In the genomic region with DNA sequence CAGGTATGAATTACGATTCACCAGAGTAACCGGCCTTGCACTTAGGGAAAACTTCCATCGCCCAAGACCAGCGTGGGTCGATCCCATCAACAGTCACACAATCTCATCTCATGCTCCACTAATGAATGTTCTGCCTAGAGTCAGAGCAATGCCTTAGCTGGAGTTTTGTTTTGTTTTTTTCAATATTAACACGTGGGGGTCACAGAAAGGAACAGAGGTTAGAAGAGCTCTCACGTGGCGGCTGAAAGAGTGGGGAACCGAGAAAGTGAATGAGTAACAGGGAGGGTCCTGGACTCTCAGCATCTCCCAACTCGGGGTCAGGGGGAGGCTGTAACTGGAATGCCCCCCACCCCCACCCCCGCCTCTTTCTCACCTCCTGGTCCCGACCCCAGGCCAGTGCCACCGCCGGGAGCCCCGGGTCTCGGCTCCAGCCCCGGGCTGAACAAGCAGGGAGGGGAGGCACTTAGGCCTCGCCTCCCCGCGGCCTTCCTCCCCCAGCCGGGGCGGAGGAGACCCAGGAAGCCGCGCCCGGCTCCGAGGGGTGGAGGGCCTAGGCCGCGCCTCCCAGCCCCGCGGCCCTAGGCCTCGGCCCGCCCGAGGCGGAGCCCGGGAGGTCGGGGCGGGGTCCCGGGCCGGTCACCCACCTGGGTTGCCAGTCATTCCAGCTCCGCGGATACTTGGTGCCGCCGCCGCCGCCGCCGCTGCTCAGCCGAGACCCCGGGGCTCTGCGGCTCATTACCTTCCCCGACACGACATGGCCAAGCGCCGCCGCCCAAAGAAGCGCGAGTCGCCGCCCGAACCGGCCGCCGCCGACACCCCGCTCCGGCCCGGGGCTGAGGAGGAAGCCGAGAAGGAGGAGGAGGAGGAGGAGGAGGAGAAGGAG, we compare ENCODE assay signal across 8 cellular contexts. TPM values are rescaled to one million over a fixed set of nuclear protein-coding genes. Genes with fewer than 3 reads are reported as not detected.
A peak's percentile ranks its signal among the peaks of the same experiment; 100 is the strongest.
DNase-seq lines count a peak whose midpoint lies in the region; ATAC-seq and TF ChIP-seq lines count a peak whose summit lies in the region.
"Not testable (repeated sequence)": the region's sequence is repeated elsewhere in the genome, so short reads cannot be mapped to it uniquely, and the experiment has no call there.

No MANE protein-coding gene starts in this region.

- not testable (repeated sequence) for H3K36me3 Mint-ChIP-seq in naive thymus-derived CD4-positive, alpha-beta T cell

- POLR2A ChIA-PET in naive thymus-derived CD4-positive, alpha-beta T cell (lab: Charles Lee) = interaction anchor here (0.7 to 1.4 kb wide), 3 partner anchors 124 to 142 kb away, joined by 3 to 5 read pairs (median 3); a partner anchor contains a TSS

- intact Hi-C loops in naive thymus-derived CD4-positive, alpha-beta T cell (cut with micrococcal nuclease) = loop anchor here (1.0 to 5.0 kb wide), 7 partner anchors 21 to 597 kb away; a partner anchor contains a TSS

- not testable (repeated sequence) for H3K27me3 Mint-ChIP-seq in naive thymus-derived CD4-positive, alpha-beta T cell

- H3K27ac ChIP-seq in naive thymus-derived CD4-positive, alpha-beta T cell (ENCODE audit: low read depth, low read length) = peak overlapping the region; percentile 86

- H3K4me3 ChIP-seq in fibroblast of mammary gland (ENCODE audit: control insufficient read depth, low read depth, low read length) = peak overlapping the region; percentile 69
- H3K4me3 ChIP-seq in naive thymus-derived CD4-positive, alpha-beta T cell (ENCODE audit: low read length) = peak overlapping the region; percentile 88

- peaks cover 17 to 46% (median 36%) of the 10 kb centered on the region in 7 donors for H3K4me1 Mint-ChIP-seq in naive thymus-derived CD4-positive, alpha-beta T cell

- CTCF ChIA-PET in naive thymus-derived CD4-positive, alpha-beta T cell (lab: Charles Lee) = interaction anchor here (0.6 kb wide), 1 partner anchor 1816 kb away, joined by 4 read pairs; no protein-coding TSS in a partner anchor

- H3K4me1 ChIP-seq in naive thymus-derived CD4-positive, alpha-beta T cell (ENCODE audit: control insufficient read depth in 2 of 2, insufficient read depth in 2 of 2, low read length in 2 of 2) = peaks cover 4 to 18% of the 10 kb centered on the region in 2 donors

- not testable (repeated sequence) for H3K36me3 ChIP-seq in naive thymus-derived CD4-positive, alpha-beta T cell (ENCODE audit: control insufficient read depth in 2 of 3, insufficient read depth in 3 of 3, low read length in 3 of 3)

- not testable (repeated sequence) for H3K27me3 ChIP-seq in naive thymus-derived CD4-positive, alpha-beta T cell (ENCODE audit: control insufficient read depth in 2 of 2, insufficient read depth in 2 of 2, low read length in 2 of 2)

- not testable (repeated sequence) for TF ChIP-seq CTCF in fibroblast of mammary gland (conservative IDR thresholded peaks at IDR 0.05; ENCODE audit: control insufficient read depth, insufficient read depth, low read depth, low read length)

- not testable (repeated sequence) for H3K9me3 Mint-ChIP-seq in naive thymus-derived CD4-positive, alpha-beta T cell

- in situ Hi-C loops in SK-MEL-5 (cut with HindIII; ENCODE audit: low pct_unique_long_range_greater_than_20kb, low sequenced_read_pairs) = not testable (repeated sequence)

- H3K27ac Mint-ChIP-seq in naive thymus-derived CD4-positive, alpha-beta T cell = peak overlapping the region; percentile 91 to 96 (median 93)

- DNase-seq in D341Med (ENCODE audit: low spot score) (peak; percentile 45), HUDEP-2 (lab: John Stamatoyannopoulos, UW; ENCODE audit: unreplicated experiment in 76 of 76) (peak in 56 of 76 experiments; percentile 8 to 83 (median 47)), SK-MEL-5 (ENCODE audit: low read depth, low spot score) (peak; percentile 38), activated gamma-delta T cell (lab: John Stamatoyannopoulos, UW) (peak; percentile 57), fibroblast of mammary gland (ENCODE audit: low read depth) (peak; percentile 45)
- peak; percentile 44 to 78 (median 63) for DNase-seq in naive thymus-derived CD4-positive, alpha-beta T cell
- DNase-seq in stimulated activated CD8-positive, alpha-beta memory T cell treated with anti-CD3 and anti-CD28 coated beads, Interleukin-2, amount 100 ng/mL, for 48 hours (ENCODE audit: low read depth in 2 of 2) = peak; percentile 21 to 46

- ATAC-seq in GM21717 (IDR thresholded peaks at IDR 0.05; ENCODE audit: unreplicated experiment) = peak; percentile 44
- peak; percentile 63 for ATAC-seq in naive thymus-derived CD4-positive, alpha-beta T cell

- H3K9me3 ChIP-seq in naive thymus-derived CD4-positive, alpha-beta T cell (ENCODE audit: control insufficient read depth in 2 of 3, low read length in 3 of 3) = not testable (repeated sequence)

- peak overlapping the region; percentile 90 to 99 (median 94) for H3K4me3 Mint-ChIP-seq in naive thymus-derived CD4-positive, alpha-beta T cell

RNA-seq across cellular contexts. Expression of a gene that starts 0.7 kb away (rescaled TPM):
- 21.8 and 22.3 TPM in 2 replicates for total RNA-seq in SK-MEL-5 (2014; rRNA removed; shearing (Covaris generic))
- 15.2 and 23.1 TPM in 2 replicates for polyA plus RNA-seq in SK-MEL-5 (2015; cell fraction: cytosol; rRNA removed)
- 39.5 and 47.3 TPM in 2 replicates for polyA plus RNA-seq in SK-MEL-5 (2015; cell fraction: nucleus; rRNA removed)
- 100 to 1,000 TPM; 154 to 181 (median 164) TPM for total RNA-seq in naive thymus-derived CD4-positive, alpha-beta T cell
- polyA plus RNA-seq in naive thymus-derived CD4-positive, alpha-beta T cell = 10 to 100 TPM; 16.0 to 16.7 TPM

RNA-seq across cellular contexts. Expression of a gene that starts 58.2 kb away (rescaled TPM):
- total RNA-seq in SK-MEL-5 (2014; rRNA removed; shearing (Covaris generic)) = 1.0 and 1.5 TPM in 2 replicates
- polyA plus RNA-seq in SK-MEL-5 (2015; cell fraction: cytosol; rRNA removed) = 1.4 and 1.5 TPM in 2 replicates
- 1.9 and 2.0 TPM in 2 replicates for polyA plus RNA-seq in SK-MEL-5 (2015; cell fraction: nucleus; rRNA removed)
- under 1 TPM in 1 of 5 experiments, not detected in 4; 0.07 TPM for total RNA-seq in naive thymus-derived CD4-positive, alpha-beta T cell
- not detected for polyA plus RNA-seq in naive thymus-derived CD4-positive, alpha-beta T cell

Comparison
In these comparisons a context has a peak if more than half of its experiments do, and no peak if none do; other contexts are left out.
1. Peak in every context shown above with its lines: DNase-seq, ATAC-seq, H3K4me3 ChIP-seq and H3K27ac ChIP-seq.